ENCODE assay signal across 26 cellular contexts in genomic region chr7:128422856-128423255, GRCh38. TPM values are rescaled to one million over a fixed set of nuclear protein-coding genes. Genes with fewer than 3 reads are reported as not detected.
DNase-seq lines count a peak whose midpoint lies in the region; ATAC-seq and TF ChIP-seq lines count a peak whose summit lies in the region.
"Had no signal": no experiment of that assay in that cellular context is flagged by ENCODE, and none has a peak within 500 bp of the region (broad histone marks: within the 10 kb centered on the region; RNA-seq: fewer than 3 reads in every experiment).

No MANE protein-coding gene starts in this region.

- H3K36me3 ChIP-seq in heart right ventricle (no peaks in the 10 kb centered on the region), osteoblast (ENCODE audit: insufficient read depth, low read length) (no peaks in the 10 kb centered on the region)
- H3K36me3 ChIP-seq: esophagus muscularis mucosa, stomach, thyroid gland, vagina had no signal

- no peak overlapping the region for H2AFZ ChIP-seq in osteoblast (ENCODE audit: low read length)
- H2AFZ ChIP-seq: GM23248, PC-9 had no signal

- H3K9me3 Mint-ChIP-seq in activated CD4-positive, alpha-beta T cell treated with anti-CD3 and anti-CD28 coated beads, Interleukin-2, amount 10 ng/mL, durations not matched to agents 7 days and 5 days, result no peaks in the 10 kb centered on the region
- H3K9me3 Mint-ChIP-seq: activated CD4-positive, alpha-beta T cell treated with anti-CD3 and anti-CD28 coated beads, Interleukin-2, amount 10 ng/mL, durations not matched to agents 24 days and 14 days; activated naive CD4-positive, alpha-beta T cell treated with anti-CD3 and anti-CD28 coated beads, Interleukin-2, amount 50 U/mL, for 24 hours; dendritic cell treated with granulocyte-macrophage colony-stimulating factor and Interleukin-4, amounts not matched to agents 40 ng/mL and 50 ng/mL, for 4 days had no signal

- H3K27me3 ChIP-seq in heart right ventricle, result no peaks in the 10 kb centered on the region
- H3K27me3 ChIP-seq in osteoblast (ENCODE audit: insufficient read depth, low read length), result no peaks in the 10 kb centered on the region
- H3K27me3 ChIP-seq: esophagus muscularis mucosa, stomach, thyroid gland, vagina had no signal

- peak; percentile 64 to 92 (median 78) for ATAC-seq in heart right ventricle

- H3K27ac Mint-ChIP-seq in activated CD4-positive, alpha-beta T cell treated with anti-CD3 and anti-CD28 coated beads, Interleukin-2, amount 10 ng/mL, durations not matched to agents 7 days and 5 days, result no peak overlapping the region
- H3K27ac Mint-ChIP-seq: activated CD4-positive, alpha-beta T cell treated with anti-CD3 and anti-CD28 coated beads, Interleukin-2, amount 10 ng/mL, durations not matched to agents 24 days and 14 days; activated naive CD4-positive, alpha-beta T cell treated with anti-CD3 and anti-CD28 coated beads, Interleukin-2, amount 50 U/mL, for 24 hours; dendritic cell treated with granulocyte-macrophage colony-stimulating factor and Interleukin-4, amounts not matched to agents 40 ng/mL and 50 ng/mL, for 4 days had no signal

- H3K36me3 Mint-ChIP-seq in activated CD4-positive, alpha-beta T cell treated with anti-CD3 and anti-CD28 coated beads, Interleukin-2, amount 10 ng/mL, durations not matched to agents 7 days and 5 days (ENCODE audit: low read depth), result no peaks in the 10 kb centered on the region
- H3K36me3 Mint-ChIP-seq: activated naive CD4-positive, alpha-beta T cell treated with anti-CD3 and anti-CD28 coated beads, Interleukin-2, amount 50 U/mL, for 24 hours; CD4-positive, alpha-beta memory T cell had no signal

- no peak overlapping the region for H3K4me2 ChIP-seq in osteoblast (ENCODE audit: insufficient read depth, low read length)

- H3K9me3 ChIP-seq in heart right ventricle (no peaks in the 10 kb centered on the region), osteoblast (ENCODE audit: low read depth, low read length) (no peaks in the 10 kb centered on the region)
- H3K9me3 ChIP-seq: A549, esophagus muscularis mucosa, psoas muscle, stomach, thyroid gland, vagina had no signal

- H3K79me2 ChIP-seq in osteoblast (ENCODE audit: insufficient read depth, low read length), result no peaks in the 10 kb centered on the region

- intact Hi-C loops in heart right ventricle (cut with DNase I), result loop anchor here in 2 of 10 donors (2.0 to 5.0 kb wide), 2 partner anchors 24 to 34 kb away; partner anchors contain the start of gene HILPDA (in 1 of the 2)

- peak; percentile 40 for DNase-seq in activated gamma-delta T cell treated with Interleukin-2 at 50 U/mL for 16 hours
- no peak for DNase-seq in activated gamma-delta T cell (lab: John Stamatoyannopoulos, UW)
- peak; percentile 56 for DNase-seq in NOMO-1 treated with DMSO at 0.1 percent for 48 hours (lab: John Stamatoyannopoulos, UW; ENCODE audit: unreplicated experiment)
- peak; percentile 55 to 60 for DNase-seq in heart right ventricle
- peak; percentile 37 for DNase-seq in osteoblast (ENCODE audit: insufficient read length, low spot score, missing footprints)
- DNase-seq in activated CD4-positive, alpha-beta T cell treated with anti-CD3 and anti-CD28 coated beads, Interleukin-2, amount 10 ng/mL, durations not matched to agents 7 days and 5 days, result no peak
- DNase-seq in activated CD4-positive, alpha-beta T cell treated with anti-CD3 and anti-CD28 coated beads, Interleukin-2, amount 50 U/mL, for 48 hours, result no peak
- DNase-seq in activated effector memory CD4-positive, alpha-beta T cell treated with anti-CD3 and anti-CD28 coated beads, Interleukin-2, amount 50 U/mL, for 16 hours, result no peak
- DNase-seq: activated CD4-positive, alpha-beta T cell treated with anti-CD3 and anti-CD28 coated beads, Interleukin-2, amount 10 ng/mL, durations not matched to agents 24 days and 14 days; CD4-positive, alpha-beta memory T cell; GM23248; left colon; mesendoderm; NCI-H1105 treated with DMSO at 0.1 percent for 48 hours; NCI-H2081 treated with DMSO at 0.1 percent for 48 hours; NCI-H345; PC-9; psoas muscle; stomach; thyroid gland had no signal

- no peak overlapping the region for H3K4me3 ChIP-seq in heart right ventricle
- H3K4me3 ChIP-seq in osteoblast (ENCODE audit: insufficient read depth, low read length), result no peak overlapping the region
- H3K4me3 ChIP-seq: A549, esophagus muscularis mucosa, GM23248, PC-9, psoas muscle, stomach, thyroid gland, vagina had no signal

- TF ChIP-seq CTCF in heart right ventricle (IDR thresholded peaks at IDR 0.05), result no peak
- no peak for TF ChIP-seq CTCF in osteoblast (IDR thresholded peaks at IDR 0.05; ENCODE audit: extremely low read depth, low read depth, low read length)

- H3K4me3 Mint-ChIP-seq in activated CD4-positive, alpha-beta T cell treated with anti-CD3 and anti-CD28 coated beads, Interleukin-2, amount 10 ng/mL, durations not matched to agents 7 days and 5 days, result no peak overlapping the region
- H3K4me3 Mint-ChIP-seq: activated CD4-positive, alpha-beta T cell treated with anti-CD3 and anti-CD28 coated beads, Interleukin-2, amount 10 ng/mL, durations not matched to agents 24 days and 14 days; activated naive CD4-positive, alpha-beta T cell treated with anti-CD3 and anti-CD28 coated beads, Interleukin-2, amount 50 U/mL, for 24 hours; CD4-positive, alpha-beta memory T cell; dendritic cell treated with granulocyte-macrophage colony-stimulating factor and Interleukin-4, amounts not matched to agents 40 ng/mL and 50 ng/mL, for 4 days had no signal

- WGBS in heart right ventricle, 2 donors, result 52 to 62% methylated on average over 4 of the region's 4 CpGs

- H4K20me1 ChIP-seq in osteoblast (ENCODE audit: insufficient read depth, low read length), result no peaks in the 10 kb centered on the region

- CTCF ChIA-PET in activated CD4-positive, alpha-beta T cell treated with anti-CD3 and anti-CD28 coated beads, Interleukin-2, amount 10 ng/mL, durations not matched to agents 7 days and 5 days (lab: Charles Lee), result interaction anchor here (0.7 to 7.0 kb wide), 5 partner anchors 7 to 75 kb away, joined by 3 to 55 read pairs (median 5); partner anchors contain the start of genes HILPDA and IMPDH1

- H3K4me1 ChIP-seq in heart right ventricle (peaks cover 0 to 23% (median 4%) of the 10 kb centered on the region in 9 donors), osteoblast (ENCODE audit: insufficient read depth, low read length) (no peaks in the 10 kb centered on the region)
- H3K4me1 ChIP-seq: foreskin keratinocyte, psoas muscle, vagina had no signal

- POLR2A ChIA-PET in activated CD4-positive, alpha-beta T cell treated with anti-CD3 and anti-CD28 coated beads, Interleukin-2, amount 10 ng/mL, durations not matched to agents 7 days and 5 days (lab: Charles Lee), result no interaction called here

- H3K27me3 Mint-ChIP-seq in activated CD4-positive, alpha-beta T cell treated with anti-CD3 and anti-CD28 coated beads, Interleukin-2, amount 10 ng/mL, durations not matched to agents 7 days and 5 days, result peaks cover 3% of the 10 kb centered on the region
- H3K27me3 Mint-ChIP-seq: activated CD4-positive, alpha-beta T cell treated with anti-CD3 and anti-CD28 coated beads, Interleukin-2, amount 10 ng/mL, durations not matched to agents 24 days and 14 days; activated naive CD4-positive, alpha-beta T cell treated with anti-CD3 and anti-CD28 coated beads, Interleukin-2, amount 50 U/mL, for 24 hours; dendritic cell treated with granulocyte-macrophage colony-stimulating factor and Interleukin-4, amounts not matched to agents 40 ng/mL and 50 ng/mL, for 4 days had no signal

- no peaks in the 10 kb centered on the region for H3K4me1 Mint-ChIP-seq in activated CD4-positive, alpha-beta T cell treated with anti-CD3 and anti-CD28 coated beads, Interleukin-2, amount 10 ng/mL, durations not matched to agents 7 days and 5 days

- H3K27ac ChIP-seq in heart right ventricle (peak overlapping the region in 3 of 10 donors; percentile 13 to 48 (median 45)), osteoblast (ENCODE audit: low read depth, low read length) (no peak overlapping the region)
- H3K27ac ChIP-seq: A549, esophagus muscularis mucosa, foreskin keratinocyte, GM23248, PC-9, psoas muscle, stomach, thyroid gland, vagina had no signal

RNA-seq across cellular contexts. Expression of gene IMPDH1, which starts 13.1 kb away (rescaled TPM):
- total RNA-seq in heart right ventricle (10 to 100 TPM in 9 of 10 donors, 1 to 10 TPM in 1; 9.3 to 32.8 (median 13.6) TPM), osteoblast (31.5 and 35.8 TPM in 2 replicates)
- polyA plus RNA-seq in heart right ventricle, result 10 to 100 TPM; 22.7 to 23.0 TPM
- total RNA-seq in activated CD4-positive, alpha-beta T cell treated with anti-CD3 and anti-CD28 coated beads, Interleukin-2, amount 10 ng/mL, durations not matched to agents 7 days and 5 days, result 10 to 100 TPM; 70.4 to 72.3 TPM

RNA-seq across cellular contexts. Expression of gene HILPDA, which starts 32.8 kb away (rescaled TPM):
- total RNA-seq in heart right ventricle (10 to 100 TPM in 3 of 10 donors, 1 to 10 TPM in 7; 4.5 to 65.0 (median 6.7) TPM), osteoblast (10.9 and 13.8 TPM in 2 replicates)
- polyA plus RNA-seq in heart right ventricle, result 1 to 10 TPM; 5.6 to 8.3 TPM
- 10 to 100 TPM; 10.8 to 11.9 TPM for total RNA-seq in activated CD4-positive, alpha-beta T cell treated with anti-CD3 and anti-CD28 coated beads, Interleukin-2, amount 10 ng/mL, durations not matched to agents 7 days and 5 days

RNA-seq across cellular contexts. Expression of gene METTL2B, which starts 53.7 kb away (rescaled TPM):
- 10 to 100 TPM; 17.1 to 24.2 (median 19.4) TPM for total RNA-seq in heart right ventricle
- polyA plus RNA-seq in heart right ventricle, result 10 to 100 TPM; 10.0 to 10.5 TPM
- 29.5 and 30.8 TPM in 2 replicates for total RNA-seq in osteoblast
- total RNA-seq in activated CD4-positive, alpha-beta T cell treated with anti-CD3 and anti-CD28 coated beads, Interleukin-2, amount 10 ng/mL, durations not matched to agents 7 days and 5 days, result 10 to 100 TPM; 24.7 to 27.3 TPM

Comparison
In these comparisons a context has a peak if more than half of its experiments do, and no peak if none do; other contexts are left out.
1. DNase-seq: peak in activated gamma-delta T cell treated with Interleukin-2 at 50 U/mL for 16 hours (single experiment), NOMO-1 treated with DMSO at 0.1 percent for 48 hours (single experiment), heart right ventricle (2 of 2) and osteoblast (single experiment); none in activated gamma-delta T cell (single experiment), activated CD4-positive, alpha-beta T cell treated with anti-CD3 and anti-CD28 coated beads, Interleukin-2, amount 10 ng/mL, durations not matched to agents 7 days and 5 days (single experiment), activated CD4-positive, alpha-beta T cell treated with anti-CD3 and anti-CD28 coated beads, Interleukin-2, amount 50 U/mL, for 48 hours (0 of 2) and activated effector memory CD4-positive, alpha-beta T cell treated with anti-CD3 and anti-CD28 coated beads, Interleukin-2, amount 50 U/mL, for 16 hours (single experiment).